ENCODE assay signal across 10 cellular contexts in the genomic region with DNA sequence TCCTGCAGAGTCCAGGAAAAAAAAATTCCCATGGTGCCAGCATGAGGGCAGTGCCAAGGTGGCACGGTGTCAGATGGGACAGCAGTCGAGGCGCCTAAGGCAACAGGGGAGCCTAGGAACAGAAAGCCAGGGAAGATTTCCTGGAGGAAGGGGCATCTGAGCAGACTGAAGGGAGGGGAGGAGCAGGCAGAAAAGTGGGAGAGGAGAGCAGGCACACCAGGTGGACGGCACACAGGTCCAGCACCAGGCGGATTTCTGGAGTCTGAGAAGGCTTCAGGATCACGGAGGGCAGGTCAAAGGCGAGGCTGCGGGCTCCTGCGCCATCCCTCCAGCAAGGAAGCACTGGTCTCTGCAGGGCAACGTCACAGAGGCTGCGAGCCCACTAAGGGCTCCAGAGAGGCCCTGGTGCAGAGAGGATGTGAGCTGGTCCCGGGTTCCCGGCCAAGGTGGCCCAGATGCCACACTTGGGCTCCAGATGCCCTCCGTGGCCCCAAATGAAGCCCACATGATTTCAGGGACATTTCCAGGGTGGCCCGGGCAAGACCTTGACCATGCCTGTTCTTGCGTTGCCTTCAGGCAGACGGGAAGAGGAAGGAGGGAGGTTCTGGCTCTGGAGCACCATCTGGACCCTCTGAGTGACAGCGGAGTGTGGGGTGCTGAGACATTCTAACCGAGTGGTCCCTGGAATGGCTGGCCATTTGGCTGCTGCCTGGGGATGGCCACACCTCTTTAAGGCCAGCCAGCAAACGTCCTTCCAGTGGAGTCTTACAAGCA. TPM values are rescaled to one million over a fixed set of nuclear protein-coding genes. Genes with fewer than 3 reads are reported as not detected.
DNase-seq lines count a peak whose midpoint lies in the region; ATAC-seq and TF ChIP-seq lines count a peak whose summit lies in the region.
"Had no signal": no experiment of that assay in that cellular context is flagged by ENCODE, and none has a peak within 500 bp of the region (broad histone marks: within the 10 kb centered on the region; RNA-seq: fewer than 3 reads in every experiment).

No MANE protein-coding gene starts in this region.

- POLR2A ChIA-PET in OCI-LY7 (lab: Charles Lee), result no interaction called here

- no peaks in the 10 kb centered on the region for H3K27me3 Mint-ChIP-seq in chondrocyte (ENCODE audit: low read depth)

- H3K36me3 Mint-ChIP-seq in chondrocyte (ENCODE audit: low read depth), result peaks cover under 1% of the 10 kb centered on the region

- peak overlapping the region; percentile 25 for H3K27ac Mint-ChIP-seq in chondrocyte (ENCODE audit: unreplicated experiment)

- no peak overlapping the region for H3K4me3 Mint-ChIP-seq in chondrocyte (ENCODE audit: unreplicated experiment)

- H3K9me3 ChIP-seq in OCI-LY7 (ENCODE audit: low read length), result no peaks in the 10 kb centered on the region

- no peak overlapping the region for H3K4me2 ChIP-seq in OCI-LY7 (ENCODE audit: low read length)

- DNase-seq in AG20443 (ENCODE audit: low spot score), result peak; percentile 7
- peak; percentile 33 for DNase-seq in H7
- DNase-seq in chondrocyte (ENCODE audit: low spot score), result no peak
- peak; percentile 72 for DNase-seq in mesenteric fat pad (ENCODE audit: low spot score)
- no peak for DNase-seq in OCI-LY7 (ENCODE audit: low spot score)
- DNase-seq in NCI-H2081 (lab: John Stamatoyannopoulos, UW), result no peak
- no peak for DNase-seq in KG1 (lab: John Stamatoyannopoulos, UW)
- DNase-seq: DMS153, NCI-H510A treated with DMSO at 0.1 percent for 48 hours had no signal

- peaks cover 5% of the 10 kb centered on the region for H3K27me3 ChIP-seq in H7 (ENCODE audit: control insufficient read depth, insufficient read depth, low read length)

- H3K4me1 Mint-ChIP-seq in chondrocyte (ENCODE audit: low read depth), result peaks cover 51% of the 10 kb centered on the region

- no TSS peak for BruUV-seq in OCI-LY7 (replicated peaks; lab: Mats Ljungman, UMichigan)

- H3K27ac ChIP-seq in OCI-LY7 (ENCODE audit: low read depth, low read length, poor library complexity, severe bottlenecking), result no peak overlapping the region

- no peak overlapping the region for H3K4me3 ChIP-seq in H7 (ENCODE audit: insufficient read depth, low read depth, low read length)
- no peak overlapping the region for H3K4me3 ChIP-seq in OCI-LY7 (ENCODE audit: low read depth, low read length, poor library complexity, severe bottlenecking)

- CTCF ChIA-PET in OCI-LY7 (lab: Charles Lee; ENCODE audit: unreplicated experiment), result no interaction called here

- intact Hi-C loops in OCI-LY7 (cut with micrococcal nuclease; ENCODE audit: unreplicated experiment), result loop anchor here (5.0 kb wide), 1 partner anchor 252 kb away; no protein-coding TSS in a partner anchor

- no peak for ATAC-seq in HG03095 (IDR thresholded peaks at IDR 0.05; ENCODE audit: unreplicated experiment)

- H3K36me3 ChIP-seq in H7 (replicated peaks; ENCODE audit: control insufficient read depth, insufficient read depth, low read length), result peaks cover 2% of the 10 kb centered on the region
- no peaks in the 10 kb centered on the region for H3K36me3 ChIP-seq in OCI-LY7 (ENCODE audit: insufficient read depth, low read length)

- no peaks in the 10 kb centered on the region for H3K9me3 Mint-ChIP-seq in chondrocyte (ENCODE audit: low read depth)

- peaks cover 16% of the 10 kb centered on the region for H3K4me1 ChIP-seq in OCI-LY7 (ENCODE audit: insufficient read depth, low read length, poor library complexity, severe bottlenecking)

- no peak for TF ChIP-seq CTCF in chondrocyte (IDR thresholded peaks at IDR 0.05)
- no peak for TF ChIP-seq CTCF in OCI-LY7 (conservative IDR thresholded peaks at IDR 0.05; ENCODE audit: low read length)

- H4K20me1 ChIP-seq in OCI-LY7 (ENCODE audit: insufficient read depth, low read length), result peaks cover 29% of the 10 kb centered on the region; the same call in 1 of the 2 replicates

- H3K9me2 ChIP-seq in OCI-LY7 (ENCODE audit: insufficient read depth, low read length), result no peaks in the 10 kb centered on the region

- H3K79me2 ChIP-seq in OCI-LY7 (ENCODE audit: insufficient read depth, low read depth, low read length), result no peaks in the 10 kb centered on the region; the same call in 1 of the 2 replicates

- H2AFZ ChIP-seq in OCI-LY7 (ENCODE audit: low read length), result no peak overlapping the region

RNA-seq across cellular contexts. Expression of a gene that starts 4.1 kb away (rescaled TPM):
- total RNA-seq in H7 (2014; rRNA removed; shearing (Covaris generic)), result 76.3 and 102 TPM in 2 replicates
- total RNA-seq in chondrocyte (30.0 to 39.2 TPM (median 33.1 TPM) in 3 replicates), mesenteric fat pad (38.4 TPM), OCI-LY7 (2022) (13.4 and 13.6 TPM in 2 replicates)
- total RNA-seq in OCI-LY7 (2014; rRNA removed; shearing (Covaris generic)), result 12.0 and 17.6 TPM in 2 replicates

Comparison
In these comparisons a context has a peak if more than half of its experiments do, and no peak if none do; other contexts are left out.
1. DNase-seq: peak in AG20443 (single experiment), H7 (single experiment) and mesenteric fat pad (single experiment); none in chondrocyte (single experiment), OCI-LY7 (single experiment), NCI-H2081 (0 of 2) and KG1 (single experiment).